ENCODE assay signal across 9 cellular contexts in the genomic region with DNA sequence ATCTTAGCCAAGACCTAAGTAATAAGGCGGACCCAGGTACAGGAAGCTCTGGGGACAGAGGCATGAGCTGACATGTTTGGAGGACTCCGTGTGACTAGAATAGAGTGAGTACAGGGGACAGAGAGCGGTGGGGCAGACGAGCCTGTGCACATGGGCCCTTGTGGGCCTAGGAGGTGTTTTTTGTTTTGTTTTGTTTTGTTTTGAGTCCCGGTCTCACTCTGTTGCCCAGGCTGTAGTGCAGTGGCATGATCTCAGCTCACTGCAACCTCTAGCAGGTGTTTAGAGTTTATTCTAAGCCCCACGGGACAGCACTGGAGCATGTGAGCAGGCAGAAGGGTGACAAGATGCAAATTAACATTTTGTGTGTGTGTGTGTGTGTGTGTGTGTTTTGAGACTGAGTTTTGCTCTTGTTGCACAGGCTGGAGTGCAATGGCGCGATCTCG. TPM values are rescaled to one million over a fixed set of nuclear protein-coding genes. Genes with fewer than 3 reads are reported as not detected.
DNase-seq lines count a peak whose midpoint lies in the region; ATAC-seq and TF ChIP-seq lines count a peak whose summit lies in the region.
"Had no signal": no experiment of that assay in that cellular context is flagged by ENCODE, and none has a peak within 500 bp of the region (broad histone marks: within the 10 kb centered on the region; RNA-seq: fewer than 3 reads in every experiment).

No MANE protein-coding gene starts in this region.

- no peak for DNase-seq in T-helper 2 cell treated with Interferon-gamma antibody and Interleukin-4, amounts not matched to agents 5 μg/mL and 100 μg/mL, for 36 hours (ENCODE audit: low spot score)
- DNase-seq in T-helper 2 cell (no peak), HT-29 (ENCODE audit: low spot score) (peak; percentile 0), testis (no peak)
- DNase-seq in naive thymus-derived CD4-positive, alpha-beta T cell = peak in 4 of 9 donors; percentile 33 to 50 (median 40)
- no peak for DNase-seq in activated CD8-positive, alpha-beta memory T cell treated with anti-CD3 and anti-CD28 coated beads, Interleukin-2, amount 10 ng/mL, durations not matched to agents 7 days and 5 days
- DNase-seq in activated effector memory CD4-positive, alpha-beta T cell treated with anti-CD3 and anti-CD28 coated beads, Interleukin-2, amount 50 U/mL, for 16 hours = no peak

- no peak for TF ChIP-seq POLR2A in testis (IDR thresholded peaks at IDR 0.05)

- H3K4me3 ChIP-seq in naive thymus-derived CD4-positive, alpha-beta T cell (ENCODE audit: low read length) = no peak overlapping the region
- H3K4me3 ChIP-seq in testis = no peak overlapping the region
- H3K4me3 ChIP-seq: lung had no signal

- TF ChIP-seq CTCF in testis (IDR thresholded peaks at IDR 0.05) = no peak

- peaks cover 27% of the 10 kb centered on the region for H3K4me1 Mint-ChIP-seq in T-helper 2 cell treated with Interferon-gamma antibody and Interleukin-4, amounts not matched to agents 5 μg/mL and 100 μg/mL, for 36 hours (ENCODE audit: low read depth)
- H3K4me1 Mint-ChIP-seq in naive thymus-derived CD4-positive, alpha-beta T cell = peaks cover 27 to 50% (median 41%) of the 10 kb centered on the region in 7 donors
- H3K4me1 Mint-ChIP-seq in activated CD8-positive, alpha-beta memory T cell treated with anti-CD3 and anti-CD28 coated beads, Interleukin-2, amount 10 ng/mL, durations not matched to agents 7 days and 5 days = peaks cover 27% of the 10 kb centered on the region

- H3K36me3 Mint-ChIP-seq in T-helper 2 cell treated with Interferon-gamma antibody and Interleukin-4, amounts not matched to agents 5 μg/mL and 100 μg/mL, for 36 hours (ENCODE audit: low read depth) = peaks cover 11% of the 10 kb centered on the region
- H3K36me3 Mint-ChIP-seq in naive thymus-derived CD4-positive, alpha-beta T cell = peaks cover 4 to 11% (median 7%) of the 10 kb centered on the region in 5 donors
- H3K36me3 Mint-ChIP-seq in activated CD8-positive, alpha-beta memory T cell treated with anti-CD3 and anti-CD28 coated beads, Interleukin-2, amount 10 ng/mL, durations not matched to agents 7 days and 5 days = peaks cover 3% of the 10 kb centered on the region

- intact Hi-C loops in naive thymus-derived CD4-positive, alpha-beta T cell (cut with micrococcal nuclease) = loop anchor here in 1 of 2 donors (5.0 kb wide), 1 partner anchor 42 kb away; no protein-coding TSS in a partner anchor
- intact Hi-C loops in testis (cut with DNase I; ENCODE audit: low total_unique reads) = no loop called here

- no peaks in the 10 kb centered on the region for H3K27me3 ChIP-seq in naive thymus-derived CD4-positive, alpha-beta T cell (ENCODE audit: control insufficient read depth in 2 of 2, insufficient read depth in 2 of 2, low read length in 2 of 2)
- no peaks in the 10 kb centered on the region for H3K27me3 ChIP-seq in testis

- H3K9me3 ChIP-seq in naive thymus-derived CD4-positive, alpha-beta T cell (ENCODE audit: control insufficient read depth in 2 of 3, low read length in 3 of 3) = no peaks in the 10 kb centered on the region
- H3K9me3 ChIP-seq in testis = no peaks in the 10 kb centered on the region

- CTCF ChIA-PET in naive thymus-derived CD4-positive, alpha-beta T cell (lab: Charles Lee) = interaction anchor here (0.8 to 16.4 kb wide), 3 partner anchors 10 to 45 kb away, joined by 3 to 262 read pairs (median 6); no protein-coding TSS in a partner anchor
- CTCF ChIA-PET in activated CD8-positive, alpha-beta memory T cell treated with anti-CD3 and anti-CD28 coated beads, Interleukin-2, amount 10 ng/mL, durations not matched to agents 7 days and 5 days (lab: Charles Lee) = interaction anchor here (3.8 to 7.2 kb wide), 3 partner anchors 29 to 51 kb away, joined by 12 to 64 read pairs (median 29); no protein-coding TSS in a partner anchor

- peaks cover 0 to 14% (median 0%) of the 10 kb centered on the region in 3 experiments for H3K36me3 ChIP-seq in naive thymus-derived CD4-positive, alpha-beta T cell (ENCODE audit: control insufficient read depth in 2 of 3, insufficient read depth in 3 of 3, low read length in 3 of 3)
- no peaks in the 10 kb centered on the region for H3K36me3 ChIP-seq in testis (ENCODE audit: low read depth, missing control alignments)

- H3K4me1 ChIP-seq in naive thymus-derived CD4-positive, alpha-beta T cell (ENCODE audit: control insufficient read depth in 2 of 2, insufficient read depth in 2 of 2, low read length in 2 of 2) = peaks cover 8 to 42% of the 10 kb centered on the region in 2 donors
- H3K4me1 ChIP-seq in testis = peaks cover 20% of the 10 kb centered on the region

- no peaks in the 10 kb centered on the region for H3K9me3 Mint-ChIP-seq in T-helper 2 cell treated with Interferon-gamma antibody and Interleukin-4, amounts not matched to agents 5 μg/mL and 100 μg/mL, for 36 hours
- H3K9me3 Mint-ChIP-seq in naive thymus-derived CD4-positive, alpha-beta T cell = peaks cover 0 to 1% (median 0%) of the 10 kb centered on the region in 11 donors
- no peaks in the 10 kb centered on the region for H3K9me3 Mint-ChIP-seq in activated CD8-positive, alpha-beta memory T cell treated with anti-CD3 and anti-CD28 coated beads, Interleukin-2, amount 10 ng/mL, durations not matched to agents 7 days and 5 days (ENCODE audit: low read depth)

- H3K27ac ChIP-seq in naive thymus-derived CD4-positive, alpha-beta T cell (ENCODE audit: low read depth, low read length) = peak overlapping the region; percentile 84
- H3K27ac ChIP-seq in testis = no peak overlapping the region

- WGBS in testis, 2 donors = 91 to 94% methylated on average over 9 of the region's 9 CpGs

- peak overlapping the region; percentile 75 for H3K27ac Mint-ChIP-seq in T-helper 2 cell treated with Interferon-gamma antibody and Interleukin-4, amounts not matched to agents 5 μg/mL and 100 μg/mL, for 36 hours
- peak overlapping the region; percentile 32 to 98 (median 97) for H3K27ac Mint-ChIP-seq in naive thymus-derived CD4-positive, alpha-beta T cell
- no peak overlapping the region for H3K27ac Mint-ChIP-seq in activated CD8-positive, alpha-beta memory T cell treated with anti-CD3 and anti-CD28 coated beads, Interleukin-2, amount 10 ng/mL, durations not matched to agents 7 days and 5 days

- H3K27me3 Mint-ChIP-seq in T-helper 2 cell treated with Interferon-gamma antibody and Interleukin-4, amounts not matched to agents 5 μg/mL and 100 μg/mL, for 36 hours (ENCODE audit: low read depth) = no peaks in the 10 kb centered on the region
- H3K27me3 Mint-ChIP-seq in naive thymus-derived CD4-positive, alpha-beta T cell = no peaks in the 10 kb centered on the region
- H3K27me3 Mint-ChIP-seq in activated CD8-positive, alpha-beta memory T cell treated with anti-CD3 and anti-CD28 coated beads, Interleukin-2, amount 10 ng/mL, durations not matched to agents 7 days and 5 days = no peaks in the 10 kb centered on the region

- peak; percentile 31 for ATAC-seq in GM21526 (IDR thresholded peaks at IDR 0.05; ENCODE audit: low FRiP score, unreplicated experiment)
- no peak for ATAC-seq in naive thymus-derived CD4-positive, alpha-beta T cell
- ATAC-seq in activated CD8-positive, alpha-beta memory T cell treated with anti-CD3 and anti-CD28 coated beads, Interleukin-2, amount 10 ng/mL, durations not matched to agents 7 days and 5 days = no peak

- peak overlapping the region; percentile 2 for H3K4me3 Mint-ChIP-seq in T-helper 2 cell treated with Interferon-gamma antibody and Interleukin-4, amounts not matched to agents 5 μg/mL and 100 μg/mL, for 36 hours
- peak overlapping the region; percentile 7 to 94 (median 75) for H3K4me3 Mint-ChIP-seq in naive thymus-derived CD4-positive, alpha-beta T cell
- H3K4me3 Mint-ChIP-seq in activated CD8-positive, alpha-beta memory T cell treated with anti-CD3 and anti-CD28 coated beads, Interleukin-2, amount 10 ng/mL, durations not matched to agents 7 days and 5 days = no peak overlapping the region

- POLR2A ChIA-PET in naive thymus-derived CD4-positive, alpha-beta T cell (lab: Charles Lee) = interaction anchor here (0.6 to 61.3 kb wide), 5 partner anchors 1 to 554 kb away, joined by 3 to 1719 read pairs (median 1511); a partner anchor contains a TSS

RNA-seq across cellular contexts. Expression of a gene that starts 3.1 kb away (rescaled TPM):
- total RNA-seq in HT-29 (2014; rRNA removed; shearing (Covaris generic)) = 36.0 and 45.3 TPM in 2 replicates
- 100 to 1,000 TPM; 252 to 664 (median 347) TPM for total RNA-seq in naive thymus-derived CD4-positive, alpha-beta T cell
- 100 to 1,000 TPM; 124 to 297 TPM for polyA plus RNA-seq in naive thymus-derived CD4-positive, alpha-beta T cell
- 100 to 1,000 TPM; 119 to 129 TPM for total RNA-seq in testis
- 75.7 TPM for polyA plus RNA-seq in testis (ENCODE audit: insufficient read depth, low read depth, low replicate concordance)
- total RNA-seq in activated CD8-positive, alpha-beta memory T cell treated with anti-CD3 and anti-CD28 coated beads, Interleukin-2, amount 10 ng/mL, durations not matched to agents 7 days and 5 days = 100 to 1,000 TPM in 1 of 2 experiments, 10 to 100 TPM in 1; 60.8 to 116 TPM

RNA-seq across cellular contexts. Expression of a gene that starts 46.2 kb away (rescaled TPM):
- 44.3 and 47.0 TPM in 2 replicates for total RNA-seq in HT-29 (2014; rRNA removed; shearing (Covaris generic))
- total RNA-seq in naive thymus-derived CD4-positive, alpha-beta T cell = 10 to 100 TPM; 29.1 to 84.4 (median 56.8) TPM
- 10 to 100 TPM; 29.3 to 39.5 TPM for polyA plus RNA-seq in naive thymus-derived CD4-positive, alpha-beta T cell
- total RNA-seq in testis = 10 to 100 TPM; 33.5 to 36.4 TPM
- 46.6 TPM for polyA plus RNA-seq in testis (ENCODE audit: insufficient read depth, low read depth, low replicate concordance)
- 10 to 100 TPM; 51.4 to 53.5 TPM for total RNA-seq in activated CD8-positive, alpha-beta memory T cell treated with anti-CD3 and anti-CD28 coated beads, Interleukin-2, amount 10 ng/mL, durations not matched to agents 7 days and 5 days

RNA-seq across cellular contexts. Expression of a gene that starts 53.3 kb away (rescaled TPM):
- total RNA-seq in HT-29 (2014; rRNA removed; shearing (Covaris generic)) = 1.2 and 3.8 TPM in 2 replicates
- total RNA-seq in naive thymus-derived CD4-positive, alpha-beta T cell = 1 to 10 TPM; 1.4 to 2.9 (median 2.1) TPM
- polyA plus RNA-seq in naive thymus-derived CD4-positive, alpha-beta T cell = under 1 TPM in 1 of 2 donors, not detected in 1; 0.17 TPM
- total RNA-seq in testis = 10 to 100 TPM in 1 of 2 donors, 1 to 10 TPM in 1; 8.4 to 10.2 TPM
- 3.9 TPM for polyA plus RNA-seq in testis (ENCODE audit: insufficient read depth, low read depth, low replicate concordance)
- 1 to 10 TPM; 1.8 to 2.6 TPM for total RNA-seq in activated CD8-positive, alpha-beta memory T cell treated with anti-CD3 and anti-CD28 coated beads, Interleukin-2, amount 10 ng/mL, durations not matched to agents 7 days and 5 days
